Comparison of ENCODE assay signal across 13 cellular contexts in the genomic region with DNA sequence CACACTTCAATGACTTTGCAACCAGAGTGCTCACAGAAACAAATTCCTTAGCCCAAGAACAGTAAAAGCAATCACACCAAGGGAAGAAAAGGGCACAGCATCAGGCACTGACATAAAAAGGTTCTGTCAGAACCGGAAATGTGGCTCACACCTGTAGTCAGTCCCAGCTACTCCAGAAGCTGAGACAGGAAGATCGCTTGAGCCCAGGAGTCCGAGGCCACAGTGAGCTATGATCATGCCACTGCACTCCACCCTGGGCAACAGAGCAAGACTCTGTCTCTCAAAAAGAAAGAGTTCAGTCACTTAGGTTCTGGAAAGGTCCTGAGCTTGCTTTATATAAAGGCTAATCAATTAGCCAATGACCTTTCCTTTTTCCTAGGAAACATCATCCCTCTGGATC. TPM values are rescaled to one million over a fixed set of nuclear protein-coding genes. Genes with fewer than 3 reads are reported as not detected.
DNase-seq lines count a peak whose midpoint lies in the region; ATAC-seq and TF ChIP-seq lines count a peak whose summit lies in the region.
"Had no signal": no experiment of that assay in that cellular context is flagged by ENCODE, and none has a peak within 500 bp of the region (broad histone marks: within the 10 kb centered on the region; RNA-seq: fewer than 3 reads in every experiment).

No MANE protein-coding gene starts in this region.

- H2AFZ ChIP-seq in OCI-LY7 (ENCODE audit: low read length), result no peak overlapping the region

- no TSS peak for BruUV-seq in OCI-LY7 (replicated peaks; lab: Mats Ljungman, UMichigan)

- H3F3A ChIP-seq in DOHH2 (ENCODE audit: control insufficient read depth, insufficient read depth), result peaks cover 33% of the 10 kb centered on the region

- ATAC-seq in gastrocnemius medialis, result no peak
- ATAC-seq: esophagus mucosa had no signal

- H3K9me2 ChIP-seq in DOHH2 (replicated peaks; ENCODE audit: control insufficient read depth, low read length), result no peaks in the 10 kb centered on the region
- H3K9me2 ChIP-seq in OCI-LY7 (ENCODE audit: insufficient read depth, low read length), result no peaks in the 10 kb centered on the region

- in situ Hi-C loops in gastrocnemius medialis (cut with MboI; ENCODE audit: low sequenced_read_pairs in 4 of 4), result no loop called here

- H4K20me1 ChIP-seq in DOHH2 (ENCODE audit: control insufficient read depth, insufficient read depth, low read depth, low read length) (peaks cover 88% of the 10 kb centered on the region), OCI-LY7 (ENCODE audit: insufficient read depth, low read length) (peaks cover 64% of the 10 kb centered on the region)

- intact Hi-C loops in OCI-LY7 (cut with micrococcal nuclease; ENCODE audit: unreplicated experiment), result no loop called here
- intact Hi-C loops in gastrocnemius medialis (cut with DNase I; ENCODE audit: low total_unique reads), result loop anchor here (5.0 kb wide), 1 partner anchor 70 kb away; no protein-coding TSS in a partner anchor
- intact Hi-C loops in breast epithelium (cut with DNase I; ENCODE audit: low total_unique reads), result no loop called here

- H3K4me1 ChIP-seq in DOHH2 (ENCODE audit: control insufficient read depth, low read length), result peaks cover 90% of the 10 kb centered on the region
- H3K4me1 ChIP-seq in OCI-LY7 (ENCODE audit: insufficient read depth, low read length, poor library complexity, severe bottlenecking), result peaks cover 82% of the 10 kb centered on the region
- H3K4me1 ChIP-seq in esophagus (ENCODE audit: control insufficient read depth in 2 of 2, insufficient read depth in 2 of 2, low read length in 1 of 2), result peaks cover 8 to 15% of the 10 kb centered on the region in 2 donors
- H3K4me1 ChIP-seq in gastrocnemius medialis, result peaks cover 81 to 82% of the 10 kb centered on the region in 2 donors
- peaks cover 0 to 19% of the 10 kb centered on the region in 2 donors for H3K4me1 ChIP-seq in breast epithelium

- peak overlapping the region; percentile 17 for H3K4me2 ChIP-seq in DOHH2 (ENCODE audit: low read length)
- peak overlapping the region; percentile 63 for H3K4me2 ChIP-seq in OCI-LY7 (ENCODE audit: low read length)

- no peak for TF ChIP-seq CTCF in DOHH2 (IDR thresholded peaks at IDR 0.05; ENCODE audit: low read depth, low read length, poor library complexity, severe bottlenecking)
- no peak for TF ChIP-seq CTCF in OCI-LY7 (conservative IDR thresholded peaks at IDR 0.05; ENCODE audit: low read length)
- TF ChIP-seq CTCF in gastrocnemius medialis (IDR thresholded peaks at IDR 0.05 in 4 of 5, conservative IDR thresholded peaks at IDR 0.05 in 1 of 5), result no peak
- no peak for TF ChIP-seq CTCF in breast epithelium (IDR thresholded peaks at IDR 0.05)

- POLR2A ChIA-PET in OCI-LY7 (lab: Charles Lee), result interaction anchor here (0.9 to 2.0 kb wide), 4 partner anchors 12 to 138 kb away, joined by 3 to 12 read pairs (median 8); no protein-coding TSS in a partner anchor

- CTCF ChIA-PET in OCI-LY7 (lab: Charles Lee; ENCODE audit: unreplicated experiment), result interaction anchor here (2.0 kb wide), 1 partner anchor 12 kb away, joined by 6 read pairs; no protein-coding TSS in a partner anchor

- H3K36me3 ChIP-seq in DOHH2 (ENCODE audit: control insufficient read depth, low read length), result peaks cover 90% of the 10 kb centered on the region
- H3K36me3 ChIP-seq in OCI-LY7 (ENCODE audit: insufficient read depth, low read length), result peaks cover 90% of the 10 kb centered on the region
- peaks cover 0 to 2% of the 10 kb centered on the region in 2 donors for H3K36me3 ChIP-seq in esophagus (ENCODE audit: control insufficient read depth in 2 of 2, insufficient read depth in 2 of 2, low read length in 1 of 2)
- no peaks in the 10 kb centered on the region for H3K36me3 ChIP-seq in gastrocnemius medialis
- H3K36me3 ChIP-seq in breast epithelium, result no peaks in the 10 kb centered on the region

- H3K79me2 ChIP-seq in DOHH2 (ENCODE audit: control insufficient read depth, low read length), result peaks cover 100% of the 10 kb centered on the region
- peaks cover 98% of the 10 kb centered on the region for H3K79me2 ChIP-seq in OCI-LY7 (ENCODE audit: insufficient read depth, low read depth, low read length)

- H3K27me3 ChIP-seq in DOHH2 (ENCODE audit: control insufficient read depth, low read length) (no peaks in the 10 kb centered on the region), esophagus (ENCODE audit: control insufficient read depth in 1 of 2, insufficient read depth in 2 of 2, low read length in 2 of 2) (no peaks in the 10 kb centered on the region), gastrocnemius medialis (no peaks in the 10 kb centered on the region), breast epithelium (no peaks in the 10 kb centered on the region)

- peak overlapping the region; percentile 9; the same call in 1 of the 2 replicates for H3K4me3 ChIP-seq in DOHH2 (ENCODE audit: low read length)
- H3K4me3 ChIP-seq in OCI-LY7 (ENCODE audit: low read depth, low read length, poor library complexity, severe bottlenecking), result peak overlapping the region; percentile 28
- no peak overlapping the region for H3K4me3 ChIP-seq in esophagus (ENCODE audit: low read depth in 1 of 2, low read length in 2 of 2)
- H3K4me3 ChIP-seq in gastrocnemius medialis, result no peak overlapping the region
- H3K4me3 ChIP-seq in breast epithelium, result peak overlapping the region in 1 of 3 donors; percentile 20

- DNase-seq in OCI-LY7 (ENCODE audit: low spot score) (peak; percentile 38), gastrocnemius medialis (no peak), breast epithelium (ENCODE audit: low spot score in 2 of 2) (no peak), NOMO-1 treated with dmso at 0.1 percent for 144 hours (lab: John Stamatoyannopoulos, UW; ENCODE audit: unreplicated experiment) (no peak)
- no peak for DNase-seq in stimulated activated CD4-positive, alpha-beta T cell treated with anti-CD3 and anti-CD28 coated beads, Interleukin-1b, Interleukin-23, amount 100 ng/mL, for 48 hours
- DNase-seq: activated T-cell treated with anti-CD3 and anti-CD28 coated beads for 4 hours; DMS 273 treated with DMSO at 0.1 percent for 48 hours; NCI-H345; stimulated activated CD4-positive, alpha-beta T cell treated with anti-CD3 and anti-CD28 coated beads, Interleukin-4, amount 100 ng/mL, for 4 hours; substantia nigra had no signal

- H3K27ac ChIP-seq in DOHH2 (ENCODE audit: low read depth, low read length) (peak overlapping the region; percentile 13; the same call in 1 of the 2 replicates), OCI-LY7 (ENCODE audit: low read depth, low read length, poor library complexity, severe bottlenecking) (peak overlapping the region; percentile 32), esophagus (ENCODE audit: low read depth in 2 of 2, low read length in 1 of 2) (peak overlapping the region; percentile 4 to 48), gastrocnemius medialis (peak overlapping the region; percentile 34 to 98 (median 58)), breast epithelium (peak overlapping the region in 1 of 2 donors; percentile 23)

- H3K9me3 ChIP-seq in DOHH2 (ENCODE audit: control insufficient read depth, insufficient read depth, low read length), result no peaks in the 10 kb centered on the region
- H3K9me3 ChIP-seq in OCI-LY7 (ENCODE audit: low read length), result no peaks in the 10 kb centered on the region
- no peaks in the 10 kb centered on the region for H3K9me3 ChIP-seq in esophagus (ENCODE audit: control insufficient read depth in 2 of 2, insufficient read depth in 1 of 2, low read depth in 1 of 2, low read length in 1 of 2)
- H3K9me3 ChIP-seq in gastrocnemius medialis, result no peaks in the 10 kb centered on the region
- no peaks in the 10 kb centered on the region for H3K9me3 ChIP-seq in breast epithelium

- TF ChIP-seq POLR2A in gastrocnemius medialis (IDR thresholded peaks at IDR 0.05) (no peak), breast epithelium (IDR thresholded peaks at IDR 0.05) (no peak)

- 60 to 65% methylated on average over 3 of the region's 3 CpGs for WGBS in esophagus, 2 donors

RNA-seq across cellular contexts. Expression of a gene that starts 22.7 kb away (rescaled TPM):
- 267 and 467 TPM in 2 replicates for total RNA-seq in OCI-LY7 (2014; rRNA removed; shearing (Covaris generic))
- total RNA-seq in OCI-LY7 (2022) (646 and 654 TPM in 2 replicates), gastrocnemius medialis (1,000 to 10,000 TPM in 3 of 4 donors, 100 to 1,000 TPM in 1; 915 to 1,814 (median 1,174) TPM), breast epithelium (100 to 1,000 TPM; 481 to 610 (median 518) TPM)
- 100 to 1,000 TPM; 246 to 324 TPM for polyA plus RNA-seq in esophagus

Comparison
In these comparisons a context has a peak if more than half of its experiments do, and no peak if none do; other contexts are left out.
1. H3K4me3 ChIP-seq: peak in DOHH2 (single experiment) and OCI-LY7 (single experiment); none in esophagus (0 of 2) and gastrocnemius medialis (0 of 4).